17 cellular contexts compared by ENCODE assay signal in the genomic region with DNA sequence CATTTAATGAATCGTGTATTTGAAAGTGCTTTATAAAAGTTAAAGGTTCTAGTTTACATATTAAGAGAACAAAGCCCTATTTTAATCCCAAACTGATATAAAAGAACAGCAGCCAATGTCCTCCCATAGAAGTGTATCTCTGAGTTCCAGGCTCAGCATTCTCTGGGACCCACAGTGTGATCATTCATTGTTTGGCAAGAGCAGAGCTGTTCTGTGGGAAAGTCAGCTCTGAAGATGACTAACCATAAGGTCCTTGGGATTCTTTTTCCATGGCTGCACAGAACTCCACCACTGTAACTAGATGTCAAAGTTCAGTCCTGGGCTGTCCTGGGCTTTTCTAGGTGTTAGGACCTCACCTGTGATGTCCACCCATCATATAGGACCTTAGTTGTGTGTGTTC.
"Had no signal": no experiment of that assay in that cellular context is flagged by ENCODE, and none has a peak within 500 bp of the region (broad histone marks: within the 10 kb centered on the region; RNA-seq: fewer than 3 reads in every experiment).

No MANE protein-coding gene starts in this region.

- H3K36me3 Mint-ChIP-seq: activated naive CD8-positive, alpha-beta T cell treated with anti-CD3 and anti-CD28 coated beads, Interleukin-2, amount 10 ng/mL, durations not matched to agents 7 days and 5 days; naive B cell had no signal

- H3K27me3 ChIP-seq: right lobe of liver had no signal

- H3K36me3 ChIP-seq: lower lobe of right lung, right lobe of liver had no signal

- H3K27me3 Mint-ChIP-seq: activated CD4-positive, alpha-beta memory T cell treated with anti-CD3 and anti-CD28 coated beads, Interleukin-2, amount 10 ng/mL, durations not matched to agents 7 days and 5 days; activated naive CD8-positive, alpha-beta T cell treated with anti-CD3 and anti-CD28 coated beads, Interleukin-2, amount 10 ng/mL, durations not matched to agents 7 days and 5 days; central memory CD8-positive, alpha-beta T cell; effector memory CD8-positive, alpha-beta T cell; naive B cell had no signal

- H3K4me1 Mint-ChIP-seq: activated CD4-positive, alpha-beta memory T cell treated with anti-CD3 and anti-CD28 coated beads, Interleukin-2, amount 10 ng/mL, durations not matched to agents 7 days and 5 days; activated naive CD8-positive, alpha-beta T cell treated with anti-CD3 and anti-CD28 coated beads, Interleukin-2, amount 10 ng/mL, durations not matched to agents 7 days and 5 days; central memory CD8-positive, alpha-beta T cell; naive B cell had no signal

- H3K9me3 ChIP-seq: lower lobe of right lung, right lobe of liver had no signal

- H3K9me3 Mint-ChIP-seq: activated CD4-positive, alpha-beta memory T cell treated with anti-CD3 and anti-CD28 coated beads, Interleukin-2, amount 10 ng/mL, durations not matched to agents 7 days and 5 days; activated naive CD8-positive, alpha-beta T cell treated with anti-CD3 and anti-CD28 coated beads, Interleukin-2, amount 10 ng/mL, durations not matched to agents 7 days and 5 days; T-helper 2 cell treated with Interferon-gamma antibody and Interleukin-4, amounts not matched to agents 5 μg/mL and 100 μg/mL, for 36 hours had no signal

- DNase-seq: activated CD4-positive, alpha-beta memory T cell treated with anti-CD3 and anti-CD28 coated beads, Interleukin-2, amount 10 ng/mL, durations not matched to agents 7 days and 5 days; activated CD8-positive, alpha-beta memory T cell treated with anti-CD3 and anti-CD28 coated beads, Interleukin-2, amount 50 U/mL, for 4 hours; activated naive CD8-positive, alpha-beta T cell treated with anti-CD3 and anti-CD28 coated beads, Interleukin-2, amount 10 ng/mL, durations not matched to agents 7 days and 5 days; aorta; cortex of kidney; effector memory CD8-positive, alpha-beta T cell; foreskin fibroblast; kidney; lower lobe of right lung; naive B cell; right lobe of liver; SIG-M5; stimulated activated CD4-positive, alpha-beta T cell treated with anti-CD3 and anti-CD28 coated beads, Interleukin-12 subunit alpha, Interleukin-12 subunit beta, amount 100 ng/mL, for 4 hours; stimulated activated naive CD4-positive, alpha-beta T cell; trophoblast cell had no signal

- H3K4me3 ChIP-seq: lower lobe of right lung, right lobe of liver had no signal

- H3K27ac Mint-ChIP-seq: activated CD4-positive, alpha-beta memory T cell treated with anti-CD3 and anti-CD28 coated beads, Interleukin-2, amount 10 ng/mL, durations not matched to agents 7 days and 5 days; activated naive CD8-positive, alpha-beta T cell treated with anti-CD3 and anti-CD28 coated beads, Interleukin-2, amount 10 ng/mL, durations not matched to agents 7 days and 5 days; effector memory CD8-positive, alpha-beta T cell; naive B cell; T-helper 2 cell treated with Interferon-gamma antibody and Interleukin-4, amounts not matched to agents 5 μg/mL and 100 μg/mL, for 36 hours had no signal

- H3K4me3 Mint-ChIP-seq: activated CD4-positive, alpha-beta memory T cell treated with anti-CD3 and anti-CD28 coated beads, Interleukin-2, amount 10 ng/mL, durations not matched to agents 7 days and 5 days; activated naive CD8-positive, alpha-beta T cell treated with anti-CD3 and anti-CD28 coated beads, Interleukin-2, amount 10 ng/mL, durations not matched to agents 7 days and 5 days; central memory CD8-positive, alpha-beta T cell; effector memory CD8-positive, alpha-beta T cell; naive B cell; T-helper 2 cell treated with Interferon-gamma antibody and Interleukin-4, amounts not matched to agents 5 μg/mL and 100 μg/mL, for 36 hours had no signal

- H3K27ac ChIP-seq: lower lobe of right lung, right lobe of liver had no signal
